8 cellular contexts compared by ENCODE assay signal in the genomic region with DNA sequence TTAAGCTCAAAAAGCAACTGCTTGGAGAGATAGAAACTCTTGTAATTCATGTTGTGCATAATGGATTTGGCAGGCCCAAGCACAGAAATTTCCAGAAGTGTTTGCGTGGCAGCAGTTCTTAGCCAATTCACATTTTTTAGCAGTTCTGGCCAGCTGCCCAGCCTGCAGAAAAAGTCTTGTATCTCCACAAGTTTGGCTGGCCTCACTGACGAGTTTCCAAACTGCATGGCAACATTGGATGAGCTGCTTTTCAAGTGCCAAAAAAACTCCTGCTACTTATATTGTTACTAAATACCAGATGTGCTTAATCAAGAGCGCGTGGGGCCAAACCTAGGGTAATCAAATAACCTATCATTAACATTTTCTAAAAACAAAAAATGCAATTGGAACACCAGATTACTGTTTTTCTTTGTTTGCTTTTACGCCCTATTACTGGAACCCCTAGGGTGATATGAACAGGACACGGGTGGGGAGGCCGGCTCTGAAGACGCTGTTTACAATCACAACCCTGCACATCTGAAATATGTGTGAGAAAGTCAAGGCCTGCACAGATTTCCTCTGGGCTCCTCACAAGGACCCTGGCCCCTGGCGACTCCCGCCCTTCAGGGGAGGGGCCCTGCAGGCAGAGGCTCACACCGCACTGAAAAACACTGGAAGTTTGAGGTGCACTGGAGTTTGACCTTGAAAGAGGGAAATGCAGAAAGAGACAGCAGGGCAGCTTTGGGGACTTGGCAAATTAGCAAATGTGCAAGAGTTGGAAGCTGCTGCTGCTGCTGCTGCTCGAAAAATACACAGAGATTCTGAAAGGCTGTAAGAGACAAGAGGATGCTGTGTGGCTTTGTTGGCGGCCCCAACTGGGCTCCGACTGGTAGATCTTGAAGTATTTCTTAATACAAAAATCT. TPM values are rescaled to one million over a fixed set of nuclear protein-coding genes. Genes with fewer than 3 reads are reported as not detected.
DNase-seq lines count a peak whose midpoint lies in the region; ATAC-seq and TF ChIP-seq lines count a peak whose summit lies in the region.

No MANE protein-coding gene starts in this region.

- no peak overlapping the region for H4K91ac ChIP-seq in mesenchymal stem cell (ENCODE audit: low read length)

- no peak overlapping the region for H3K14ac ChIP-seq in mesenchymal stem cell (ENCODE audit: low read length in 2 of 2)

- no peak for TF ChIP-seq POLR2A in upper lobe of left lung (IDR thresholded peaks at IDR 0.05)

- TF ChIP-seq CTCF in coronary artery (IDR thresholded peaks at IDR 0.05) (no peak), upper lobe of left lung (IDR thresholded peaks at IDR 0.05) (no peak)

- H2BK5ac ChIP-seq in mesenchymal stem cell (ENCODE audit: low read depth, low read length, poor library complexity, severe bottlenecking), result no peak overlapping the region

- H2BK12ac ChIP-seq in mesenchymal stem cell (ENCODE audit: low read length in 2 of 2), result peak overlapping the region; percentile 37 to 88

- peak in 2 of 4 donors; percentile 1 to 73 for TF ChIP-seq EP300 in upper lobe of left lung (IDR thresholded peaks at IDR 0.05)

- peak overlapping the region; percentile 40 to 52 for H3K18ac ChIP-seq in mesenchymal stem cell (ENCODE audit: low read depth in 1 of 2, low read length in 2 of 2)

- H3K4me1 ChIP-seq in mesenchymal stem cell (ENCODE audit: control insufficient read depth, insufficient read depth, low read depth, low read length) (peaks cover 13% of the 10 kb centered on the region), upper lobe of left lung (peaks cover 57 to 85% (median 68%) of the 10 kb centered on the region in 4 donors)

- H2AK5ac ChIP-seq in mesenchymal stem cell (ENCODE audit: low read length, severe bottlenecking), result peak overlapping the region; percentile 9

- H3K79me1 ChIP-seq in mesenchymal stem cell (replicated peaks; ENCODE audit: low read length, poor library complexity, severe bottlenecking), result no peaks in the 10 kb centered on the region

- H3K4me3 ChIP-seq in coronary artery (peak overlapping the region; percentile 13), mesenchymal stem cell (ENCODE audit: insufficient read depth in 1 of 2, low read depth in 1 of 2, low read length in 2 of 2) (peak overlapping the region in 1 of 2 experiments; percentile 37), upper lobe of left lung (no peak overlapping the region)

- peaks cover 0 to 1% of the 10 kb centered on the region in 2 experiments for H3K27me3 ChIP-seq in mesenchymal stem cell (ENCODE audit: control insufficient read depth in 1 of 2, insufficient read depth in 1 of 2, low read length in 2 of 2)
- no peaks in the 10 kb centered on the region for H3K27me3 ChIP-seq in upper lobe of left lung

- H3K27ac ChIP-seq in coronary artery (peak overlapping the region; percentile 91 to 99), mesenchymal stem cell (ENCODE audit: low read length, poor library complexity, severe bottlenecking) (no peak overlapping the region), upper lobe of left lung (peak overlapping the region; percentile 90 to 95 (median 91))

- H2AFZ ChIP-seq in mesenchymal stem cell (ENCODE audit: low read depth, low read length), result no peak overlapping the region

- H2BK120ac ChIP-seq in mesenchymal stem cell (ENCODE audit: low read depth, low read length), result no peak overlapping the region

- H3K4ac ChIP-seq in mesenchymal stem cell (ENCODE audit: low read depth in 1 of 2, low read length in 2 of 2), result peak overlapping the region in 1 of 2 experiments; percentile 6

- DNase-seq in NCI-H2107 (lab: John Stamatoyannopoulos, UW) (peak; percentile 40), coronary artery (ENCODE audit: low spot score) (peak; percentile 98), mesenchymal stem cell (peak; percentile 94), upper lobe of left lung (peak; percentile 54 to 93), iPS-NIHi7 (ENCODE audit: extremely low spot score) (no peak), NCI-H1436 treated with DMSO at 0.1 percent for 48 hours (lab: John Stamatoyannopoulos, UW) (no peak)

- H4K8ac ChIP-seq in mesenchymal stem cell (ENCODE audit: low read length), result peak overlapping the region; percentile 27

- ATAC-seq in upper lobe of left lung (ENCODE audit: low FRiP score in 2 of 2) (peak; percentile 17 to 32), HG02798 (IDR thresholded peaks at IDR 0.05; ENCODE audit: poor library complexity, unreplicated experiment) (no peak), HG03196 (IDR thresholded peaks at IDR 0.05; ENCODE audit: unreplicated experiment) (no peak)

- H3K4me2 ChIP-seq in mesenchymal stem cell (ENCODE audit: low read length, poor library complexity, severe bottlenecking), result no peak overlapping the region

- H3K9me3 ChIP-seq in mesenchymal stem cell (ENCODE audit: control insufficient read depth, low read length) (no peaks in the 10 kb centered on the region), upper lobe of left lung (no peaks in the 10 kb centered on the region)

- no peak overlapping the region for H2BK15ac ChIP-seq in mesenchymal stem cell (ENCODE audit: low read depth, poor library complexity, severe bottlenecking)

- H3K23ac ChIP-seq in mesenchymal stem cell (ENCODE audit: low read length in 2 of 2), result no peak overlapping the region

- 48% methylated on average over 12 of the region's 14 CpGs for WGBS in mesenchymal stem cell
- 40 to 50% methylated on average over 14 of the region's 14 CpGs for WGBS in upper lobe of left lung, 2 donors

- peak overlapping the region; percentile 91 for H3K9ac ChIP-seq in mesenchymal stem cell (ENCODE audit: low read length)

- H3K36me3 ChIP-seq in mesenchymal stem cell (ENCODE audit: control insufficient read depth in 1 of 2, insufficient read depth in 2 of 2, low read depth in 1 of 2, low read length in 2 of 2) (no peaks in the 10 kb centered on the region), upper lobe of left lung (no peaks in the 10 kb centered on the region)

RNA-seq across cellular contexts. Expression of a gene that starts 55.2 kb away (rescaled TPM):
- polyA plus RNA-seq in mesenchymal stem cell (2013, experiment 1 of 2), result 8.1 TPM
- 6.9 TPM for polyA plus RNA-seq in mesenchymal stem cell (2013, experiment 2 of 2)
- 10 to 100 TPM; 17.6 to 51.2 (median 25.8) TPM for total RNA-seq in upper lobe of left lung

Comparison
In these comparisons a context has a peak if more than half of its experiments do, and no peak if none do; other contexts are left out.
1. DNase-seq: peak in NCI-H2107 (single experiment), coronary artery (single experiment), mesenchymal stem cell (single experiment) and upper lobe of left lung (2 of 2); none in iPS-NIHi7 (single experiment) and NCI-H1436 treated with DMSO at 0.1 percent for 48 hours (single experiment).
2. ATAC-seq: peak in upper lobe of left lung (2 of 2); none in HG02798 (single experiment) and HG03196 (single experiment).